In the genomic region with DNA sequence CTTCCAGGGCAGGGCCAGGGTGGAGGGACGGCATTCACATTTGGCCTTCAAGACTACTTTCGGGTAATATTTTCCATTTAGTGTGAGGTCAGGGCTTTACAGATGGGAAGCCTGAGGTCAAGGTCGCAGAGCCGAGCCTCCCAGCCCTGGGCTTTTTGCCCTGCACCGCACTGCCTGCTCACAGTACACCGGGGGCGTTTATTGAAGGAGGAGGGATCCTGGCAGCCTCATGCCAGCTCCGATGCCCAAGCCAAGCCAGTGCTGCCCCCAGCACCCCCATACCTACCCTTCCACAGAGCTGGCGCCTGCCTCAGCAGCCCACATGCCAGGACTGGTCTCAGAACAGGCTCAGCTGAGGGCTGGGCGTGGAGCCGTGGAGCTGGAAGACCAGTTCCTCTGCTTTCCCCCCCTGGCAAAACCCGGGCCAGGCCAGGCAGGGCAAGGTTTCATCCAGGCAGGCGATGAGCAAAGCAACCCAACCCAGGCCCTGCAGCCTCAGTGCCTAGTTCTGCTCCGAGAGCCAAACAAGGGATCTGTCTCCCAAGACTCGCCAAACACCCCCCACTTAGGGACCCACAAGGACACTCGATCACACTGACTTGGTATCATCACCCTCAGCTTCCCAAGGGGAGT, we compare ENCODE assay signal across 1 cellular context.
TF ChIP-seq lines count a peak whose summit lies in the region.

No MANE protein-coding gene starts in this region.

TF ChIP-seq in HepG2, 621 proteins besides CTCF, POLR2A, EP300 and RAD21 (continued from another document and continues in another):
- TF ChIP-seq ZNF383 (CRISPR knock-in tag; IDR thresholded peaks at IDR 0.05; ENCODE audit: borderline replicate concordance) (no peak), ZBTB38 (CRISPR knock-in tag; IDR thresholded peaks at IDR 0.05) (no peak), ZNF670 (CRISPR knock-in tag; IDR thresholded peaks at IDR 0.05; ENCODE audit: borderline replicate concordance) (peak; percentile 57; the same call in 1 of the 2 replicates), ZNF143 (CRISPR knock-in tag; IDR thresholded peaks at IDR 0.05) (no peak), NR2F1 (CRISPR knock-in tag; IDR thresholded peaks at IDR 0.05) (peak; percentile 73 to 82; a peak in 3 of 4 replicates), ZNF558 (CRISPR knock-in tag; IDR thresholded peaks at IDR 0.05; ENCODE audit: borderline replicate concordance) (no peak), ZNF749 (CRISPR knock-in tag; IDR thresholded peaks at IDR 0.05; ENCODE audit: borderline replicate concordance) (no peak), HNRNPL (IDR thresholded peaks at IDR 0.05; ENCODE audit: low read depth, low read length) (peak; percentile 95), YEATS4 (CRISPR knock-in tag; IDR thresholded peaks at IDR 0.05; ENCODE audit: borderline replicate concordance) (no peak), KDM3A (CRISPR knock-in tag; IDR thresholded peaks at IDR 0.05; ENCODE audit: low read depth) (0 out of 2 replicates have a peak, but pooled peaks have one; percentile 24), ZSCAN21 (CRISPR knock-in tag; IDR thresholded peaks at IDR 0.05; ENCODE audit: borderline replicate concordance) (0 out of 2 replicates have a peak, but pooled peaks have one; percentile 25), TOE1 (CRISPR knock-in tag; IDR thresholded peaks at IDR 0.05) (no peak), ISX (CRISPR knock-in tag; conservative IDR thresholded peaks at IDR 0.05) (no peak), TMF1 (CRISPR knock-in tag; IDR thresholded peaks at IDR 0.05; ENCODE audit: low read depth) (no peak), DPF2 (CRISPR knock-in tag; IDR thresholded peaks at IDR 0.05; ENCODE audit: borderline replicate concordance, low read depth) (no peak), SYNCRIP (IDR thresholded peaks at IDR 0.05; ENCODE audit: insufficient read depth, low read depth, low read length) (no peak), ZNF557 (CRISPR knock-in tag; IDR thresholded peaks at IDR 0.05) (no peak), WIZ (CRISPR knock-in tag; IDR thresholded peaks at IDR 0.05) (no peak)
- TF ChIP-seq, protein P1, sequence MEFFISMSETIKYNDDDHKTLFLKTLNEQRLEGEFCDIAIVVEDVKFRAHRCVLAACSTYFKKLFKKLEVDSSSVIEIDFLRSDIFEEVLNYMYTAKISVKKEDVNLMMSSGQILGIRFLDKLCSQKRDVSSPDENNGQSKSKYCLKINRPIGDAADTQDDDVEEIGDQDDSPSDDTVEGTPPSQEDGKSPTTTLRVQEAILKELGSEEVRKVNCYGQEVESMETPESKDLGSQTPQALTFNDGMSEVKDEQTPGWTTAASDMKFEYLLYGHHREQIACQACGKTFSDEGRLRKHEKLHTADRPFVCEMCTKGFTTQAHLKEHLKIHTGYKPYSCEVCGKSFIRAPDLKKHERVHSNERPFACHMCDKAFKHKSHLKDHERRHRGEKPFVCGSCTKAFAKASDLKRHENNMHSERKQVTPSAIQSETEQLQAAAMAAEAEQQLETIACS (CRISPR knock-in tag; IDR thresholded peaks at IDR 0.05): no peak
- TF ChIP-seq, protein P2, sequence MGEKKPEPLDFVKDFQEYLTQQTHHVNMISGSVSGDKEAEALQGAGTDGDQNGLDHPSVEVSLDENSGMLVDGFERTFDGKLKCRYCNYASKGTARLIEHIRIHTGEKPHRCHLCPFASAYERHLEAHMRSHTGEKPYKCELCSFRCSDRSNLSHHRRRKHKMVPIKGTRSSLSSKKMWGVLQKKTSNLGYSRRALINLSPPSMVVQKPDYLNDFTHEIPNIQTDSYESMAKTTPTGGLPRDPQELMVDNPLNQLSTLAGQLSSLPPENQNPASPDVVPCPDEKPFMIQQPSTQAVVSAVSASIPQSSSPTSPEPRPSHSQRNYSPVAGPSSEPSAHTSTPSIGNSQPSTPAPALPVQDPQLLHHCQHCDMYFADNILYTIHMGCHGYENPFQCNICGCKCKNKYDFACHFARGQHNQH (CRISPR knock-in tag; IDR thresholded peaks at IDR 0.05): no peak
- TF ChIP-seq, protein P3, sequence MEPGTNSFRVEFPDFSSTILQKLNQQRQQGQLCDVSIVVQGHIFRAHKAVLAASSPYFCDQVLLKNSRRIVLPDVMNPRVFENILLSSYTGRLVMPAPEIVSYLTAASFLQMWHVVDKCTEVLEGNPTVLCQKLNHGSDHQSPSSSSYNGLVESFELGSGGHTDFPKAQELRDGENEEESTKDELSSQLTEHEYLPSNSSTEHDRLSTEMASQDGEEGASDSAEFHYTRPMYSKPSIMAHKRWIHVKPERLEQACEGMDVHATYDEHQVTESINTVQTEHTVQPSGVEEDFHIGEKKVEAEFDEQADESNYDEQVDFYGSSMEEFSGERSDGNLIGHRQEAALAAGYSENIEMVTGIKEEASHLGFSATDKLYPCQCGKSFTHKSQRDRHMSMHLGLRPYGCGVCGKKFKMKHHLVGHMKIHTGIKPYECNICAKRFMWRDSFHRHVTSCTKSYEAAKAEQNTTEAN (CRISPR knock-in tag; conservative IDR thresholded peaks at IDR 0.05): no peak
- TF ChIP-seq, protein P4, sequence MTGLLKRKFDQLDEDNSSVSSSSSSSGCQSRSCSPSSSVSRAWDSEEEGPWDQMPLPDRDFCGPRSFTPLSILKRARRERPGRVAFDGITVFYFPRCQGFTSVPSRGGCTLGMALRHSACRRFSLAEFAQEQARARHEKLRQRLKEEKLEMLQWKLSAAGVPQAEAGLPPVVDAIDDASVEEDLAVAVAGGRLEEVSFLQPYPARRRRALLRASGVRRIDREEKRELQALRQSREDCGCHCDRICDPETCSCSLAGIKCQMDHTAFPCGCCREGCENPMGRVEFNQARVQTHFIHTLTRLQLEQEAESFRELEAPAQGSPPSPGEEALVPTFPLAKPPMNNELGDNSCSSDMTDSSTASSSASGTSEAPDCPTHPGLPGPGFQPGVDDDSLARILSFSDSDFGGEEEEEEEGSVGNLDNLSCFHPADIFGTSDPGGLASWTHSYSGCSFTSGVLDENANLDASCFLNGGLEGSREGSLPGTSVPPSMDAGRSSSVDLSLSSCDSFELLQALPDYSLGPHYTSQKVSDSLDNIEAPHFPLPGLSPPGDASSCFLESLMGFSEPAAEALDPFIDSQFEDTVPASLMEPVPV (CRISPR knock-in tag; IDR thresholded peaks at IDR 0.05): 0 out of 2 replicates have a peak, but pooled peaks have one; percentile 54
- TF ChIP-seq, protein P5, sequence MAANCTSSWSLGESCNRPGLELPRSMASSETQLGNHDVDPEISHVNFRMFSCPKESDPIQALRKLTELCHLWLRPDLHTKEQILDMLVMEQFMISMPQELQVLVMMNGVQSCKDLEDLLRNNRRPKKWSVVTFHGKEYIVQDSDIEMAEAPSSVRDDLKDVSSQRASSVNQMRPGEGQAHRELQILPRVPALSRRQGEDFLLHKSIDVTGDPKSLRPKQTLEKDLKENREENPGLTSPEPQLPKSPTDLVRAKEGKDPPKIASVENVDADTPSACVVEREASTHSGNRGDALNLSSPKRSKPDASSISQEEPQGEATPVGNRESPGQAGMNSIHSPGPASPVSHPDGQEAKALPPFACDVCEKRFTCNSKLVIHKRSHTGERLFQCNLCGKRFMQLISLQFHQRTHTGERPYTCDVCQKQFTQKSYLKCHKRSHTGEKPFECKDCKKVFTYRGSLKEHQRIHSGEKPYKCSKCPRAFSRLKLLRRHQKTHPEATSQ (CRISPR knock-in tag; IDR thresholded peaks at IDR 0.05; ENCODE audit: borderline replicate concordance): no peak
- TF ChIP-seq, protein P6, sequence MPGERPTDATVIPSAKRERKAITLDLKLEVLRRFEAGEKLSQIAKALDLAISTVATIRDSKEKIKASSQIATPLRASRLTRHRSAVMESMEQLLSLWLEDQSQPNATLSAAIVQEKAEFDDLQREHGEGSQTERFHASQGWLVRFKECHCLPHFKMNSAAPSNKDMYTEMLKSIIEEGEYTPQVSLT (CRISPR knock-in tag; IDR thresholded peaks at IDR 0.05; ENCODE audit: borderline replicate concordance, low read depth): no peak
- TF ChIP-seq, protein P7, sequence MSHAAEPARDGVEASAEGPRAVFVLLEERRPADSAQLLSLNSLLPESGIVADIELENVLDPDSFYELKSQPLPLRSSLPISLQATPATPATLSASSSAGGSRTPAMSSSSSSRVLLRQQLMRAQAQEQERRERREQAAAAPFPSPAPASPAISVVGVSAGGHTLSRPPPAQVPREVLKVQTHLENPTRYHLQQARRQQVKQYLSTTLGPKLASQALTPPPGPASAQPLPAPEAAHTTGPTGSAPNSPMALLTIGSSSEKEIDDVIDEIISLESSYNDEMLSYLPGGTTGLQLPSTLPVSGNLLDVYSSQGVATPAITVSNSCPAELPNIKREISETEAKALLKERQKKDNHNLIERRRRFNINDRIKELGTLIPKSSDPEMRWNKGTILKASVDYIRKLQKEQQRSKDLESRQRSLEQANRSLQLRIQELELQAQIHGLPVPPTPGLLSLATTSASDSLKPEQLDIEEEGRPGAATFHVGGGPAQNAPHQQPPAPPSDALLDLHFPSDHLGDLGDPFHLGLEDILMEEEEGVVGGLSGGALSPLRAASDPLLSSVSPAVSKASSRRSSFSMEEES (CRISPR knock-in tag; IDR thresholded peaks at IDR 0.05): no peak
- TF ChIP-seq, protein P8, sequence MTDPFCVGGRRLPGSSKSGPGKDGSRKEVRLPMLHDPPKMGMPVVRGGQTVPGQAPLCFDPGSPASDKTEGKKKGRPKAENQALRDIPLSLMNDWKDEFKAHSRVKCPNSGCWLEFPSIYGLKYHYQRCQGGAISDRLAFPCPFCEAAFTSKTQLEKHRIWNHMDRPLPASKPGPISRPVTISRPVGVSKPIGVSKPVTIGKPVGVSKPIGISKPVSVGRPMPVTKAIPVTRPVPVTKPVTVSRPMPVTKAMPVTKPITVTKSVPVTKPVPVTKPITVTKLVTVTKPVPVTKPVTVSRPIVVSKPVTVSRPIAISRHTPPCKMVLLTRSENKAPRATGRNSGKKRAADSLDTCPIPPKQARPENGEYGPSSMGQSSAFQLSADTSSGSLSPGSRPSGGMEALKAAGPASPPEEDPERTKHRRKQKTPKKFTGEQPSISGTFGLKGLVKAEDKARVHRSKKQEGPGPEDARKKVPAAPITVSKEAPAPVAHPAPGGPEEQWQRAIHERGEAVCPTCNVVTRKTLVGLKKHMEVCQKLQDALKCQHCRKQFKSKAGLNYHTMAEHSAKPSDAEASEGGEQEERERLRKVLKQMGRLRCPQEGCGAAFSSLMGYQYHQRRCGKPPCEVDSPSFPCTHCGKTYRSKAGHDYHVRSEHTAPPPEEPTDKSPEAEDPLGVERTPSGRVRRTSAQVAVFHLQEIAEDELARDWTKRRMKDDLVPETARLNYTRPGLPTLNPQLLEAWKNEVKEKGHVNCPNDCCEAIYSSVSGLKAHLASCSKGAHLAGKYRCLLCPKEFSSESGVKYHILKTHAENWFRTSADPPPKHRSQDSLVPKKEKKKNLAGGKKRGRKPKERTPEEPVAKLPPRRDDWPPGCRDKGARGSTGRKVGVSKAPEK (CRISPR knock-in tag; IDR thresholded peaks at IDR 0.05; ENCODE audit: borderline replicate concordance): no peak
- TF ChIP-seq, protein P9, sequence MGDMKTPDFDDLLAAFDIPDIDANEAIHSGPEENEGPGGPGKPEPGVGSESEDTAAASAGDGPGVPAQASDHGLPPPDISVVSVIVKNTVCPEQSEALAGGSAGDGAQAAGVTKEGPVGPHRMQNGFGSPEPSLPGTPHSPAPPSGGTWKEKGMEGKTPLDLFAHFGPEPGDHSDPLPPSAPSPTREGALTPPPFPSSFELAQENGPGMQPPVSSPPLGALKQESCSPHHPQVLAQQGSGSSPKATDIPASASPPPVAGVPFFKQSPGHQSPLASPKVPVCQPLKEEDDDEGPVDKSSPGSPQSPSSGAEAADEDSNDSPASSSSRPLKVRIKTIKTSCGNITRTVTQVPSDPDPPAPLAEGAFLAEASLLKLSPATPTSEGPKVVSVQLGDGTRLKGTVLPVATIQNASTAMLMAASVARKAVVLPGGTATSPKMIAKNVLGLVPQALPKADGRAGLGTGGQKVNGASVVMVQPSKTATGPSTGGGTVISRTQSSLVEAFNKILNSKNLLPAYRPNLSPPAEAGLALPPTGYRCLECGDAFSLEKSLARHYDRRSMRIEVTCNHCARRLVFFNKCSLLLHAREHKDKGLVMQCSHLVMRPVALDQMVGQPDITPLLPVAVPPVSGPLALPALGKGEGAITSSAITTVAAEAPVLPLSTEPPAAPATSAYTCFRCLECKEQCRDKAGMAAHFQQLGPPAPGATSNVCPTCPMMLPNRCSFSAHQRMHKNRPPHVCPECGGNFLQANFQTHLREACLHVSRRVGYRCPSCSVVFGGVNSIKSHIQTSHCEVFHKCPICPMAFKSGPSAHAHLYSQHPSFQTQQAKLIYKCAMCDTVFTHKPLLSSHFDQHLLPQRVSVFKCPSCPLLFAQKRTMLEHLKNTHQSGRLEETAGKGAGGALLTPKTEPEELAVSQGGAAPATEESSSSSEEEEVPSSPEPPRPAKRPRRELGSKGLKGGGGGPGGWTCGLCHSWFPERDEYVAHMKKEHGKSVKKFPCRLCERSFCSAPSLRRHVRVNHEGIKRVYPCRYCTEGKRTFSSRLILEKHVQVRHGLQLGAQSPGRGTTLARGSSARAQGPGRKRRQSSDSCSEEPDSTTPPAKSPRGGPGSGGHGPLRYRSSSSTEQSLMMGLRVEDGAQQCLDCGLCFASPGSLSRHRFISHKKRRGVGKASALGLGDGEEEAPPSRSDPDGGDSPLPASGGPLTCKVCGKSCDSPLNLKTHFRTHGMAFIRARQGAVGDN (CRISPR knock-in tag; IDR thresholded peaks at IDR 0.05): peak; percentile 81
- TF ChIP-seq, protein P10, sequence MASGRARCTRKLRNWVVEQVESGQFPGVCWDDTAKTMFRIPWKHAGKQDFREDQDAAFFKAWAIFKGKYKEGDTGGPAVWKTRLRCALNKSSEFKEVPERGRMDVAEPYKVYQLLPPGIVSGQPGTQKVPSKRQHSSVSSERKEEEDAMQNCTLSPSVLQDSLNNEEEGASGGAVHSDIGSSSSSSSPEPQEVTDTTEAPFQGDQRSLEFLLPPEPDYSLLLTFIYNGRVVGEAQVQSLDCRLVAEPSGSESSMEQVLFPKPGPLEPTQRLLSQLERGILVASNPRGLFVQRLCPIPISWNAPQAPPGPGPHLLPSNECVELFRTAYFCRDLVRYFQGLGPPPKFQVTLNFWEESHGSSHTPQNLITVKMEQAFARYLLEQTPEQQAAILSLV (CRISPR knock-in tag; IDR thresholded peaks at IDR 0.05; ENCODE audit: borderline replicate concordance): no peak
- TF ChIP-seq, protein P11, sequence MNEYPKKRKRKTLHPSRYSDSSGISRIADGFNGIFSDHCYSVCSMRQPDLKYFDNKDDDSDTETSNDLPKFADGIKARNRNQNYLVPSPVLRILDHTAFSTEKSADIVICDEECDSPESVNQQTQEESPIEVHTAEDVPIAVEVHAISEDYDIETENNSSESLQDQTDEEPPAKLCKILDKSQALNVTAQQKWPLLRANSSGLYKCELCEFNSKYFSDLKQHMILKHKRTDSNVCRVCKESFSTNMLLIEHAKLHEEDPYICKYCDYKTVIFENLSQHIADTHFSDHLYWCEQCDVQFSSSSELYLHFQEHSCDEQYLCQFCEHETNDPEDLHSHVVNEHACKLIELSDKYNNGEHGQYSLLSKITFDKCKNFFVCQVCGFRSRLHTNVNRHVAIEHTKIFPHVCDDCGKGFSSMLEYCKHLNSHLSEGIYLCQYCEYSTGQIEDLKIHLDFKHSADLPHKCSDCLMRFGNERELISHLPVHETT (CRISPR knock-in tag; conservative IDR thresholded peaks at IDR 0.05): no peak
